In genomic region chr12:50032516-50033316, GRCh38 we compare ENCODE assay signal across 11 cellular contexts. TPM values are rescaled to one million over a fixed set of nuclear protein-coding genes. Genes with fewer than 3 reads are reported as not detected.
DNase-seq lines count a peak whose midpoint lies in the region; ATAC-seq and TF ChIP-seq lines count a peak whose summit lies in the region.
"Had no signal": no experiment of that assay in that cellular context is flagged by ENCODE, and none has a peak within 500 bp of the region (broad histone marks: within the 10 kb centered on the region; RNA-seq: fewer than 3 reads in every experiment).

No MANE protein-coding gene starts in this region.

- H3K27me3 Mint-ChIP-seq in effector memory CD8-positive, alpha-beta T cell: peaks cover 16 to 59% of the 10 kb centered on the region in 2 donors

- H3K9me3 Mint-ChIP-seq in effector memory CD8-positive, alpha-beta T cell: no peaks in the 10 kb centered on the region

- no peak overlapping the region for H3K4me3 Mint-ChIP-seq in effector memory CD8-positive, alpha-beta T cell

- peaks cover 0 to 2% of the 10 kb centered on the region in 2 donors for H3K4me1 Mint-ChIP-seq in effector memory CD8-positive, alpha-beta T cell (ENCODE audit: low read depth in 2 of 2)

- H3K36me3 ChIP-seq in H7 (replicated peaks; ENCODE audit: control insufficient read depth, insufficient read depth, low read length): no peaks in the 10 kb centered on the region
- no peaks in the 10 kb centered on the region for H3K36me3 ChIP-seq in skeletal muscle tissue (ENCODE audit: control insufficient read depth in 3 of 3, insufficient read depth in 3 of 3, low read length in 3 of 3)
- H3K36me3 ChIP-seq: transverse colon had no signal

- no peak overlapping the region for H3K27ac ChIP-seq in skeletal muscle tissue (ENCODE audit: low read depth, low read length)

- H3K9ac ChIP-seq in skeletal muscle tissue (ENCODE audit: low read depth in 1 of 3, low read length in 3 of 3): no peak overlapping the region

- peaks cover 5% of the 10 kb centered on the region for H3K36me3 Mint-ChIP-seq in effector memory CD8-positive, alpha-beta T cell (ENCODE audit: insufficient read depth)

- peaks cover 6% of the 10 kb centered on the region for H3K27me3 ChIP-seq in H7 (ENCODE audit: control insufficient read depth, insufficient read depth, low read length)
- H3K27me3 ChIP-seq in skeletal muscle tissue (ENCODE audit: control insufficient read depth in 3 of 3, insufficient read depth in 3 of 3, low read length in 3 of 3): peaks cover 10 to 17% (median 10%) of the 10 kb centered on the region in 3 donors

- H3K9me3 ChIP-seq in iPS-18c (ENCODE audit: control insufficient read depth, insufficient read depth, low read length) (no peaks in the 10 kb centered on the region), skeletal muscle tissue (ENCODE audit: control insufficient read depth in 3 of 3, low read length in 3 of 3) (no peaks in the 10 kb centered on the region)
- H3K9me3 ChIP-seq: body of pancreas, transverse colon had no signal

- no peak for ATAC-seq in GM21825 (IDR thresholded peaks at IDR 0.05; ENCODE audit: unreplicated experiment)
- no peak for ATAC-seq in effector memory CD8-positive, alpha-beta T cell (replicated peaks)
- ATAC-seq: body of pancreas had no signal

- no peaks in the 10 kb centered on the region for H3K4me1 ChIP-seq in skeletal muscle tissue (ENCODE audit: control insufficient read depth in 3 of 3, insufficient read depth in 3 of 3, low read length in 3 of 3)

- TF ChIP-seq CTCF in astrocyte of the cerebellum (IDR thresholded peaks at IDR 0.05; ENCODE audit: low read depth, low read length, missing control alignments): no peak

- H3K27ac Mint-ChIP-seq in effector memory CD8-positive, alpha-beta T cell: no peak overlapping the region

- DNase-seq in H7 (peak; percentile 87), astrocyte of the cerebellum (ENCODE audit: low read depth) (no peak), glomerular visceral epithelial cell (ENCODE audit: extremely low spot score) (no peak), inferior parietal cortex (ENCODE audit: extremely low spot score) (no peak)
- DNase-seq in effector memory CD8-positive, alpha-beta T cell: no peak
- DNase-seq: MM.1S, transverse colon had no signal

- H3K4me3 ChIP-seq in H7 (ENCODE audit: insufficient read depth, low read depth, low read length) (peak overlapping the region; percentile 61), astrocyte of the cerebellum (ENCODE audit: low read depth, low read length) (peak overlapping the region; percentile 18), iPS-18c (ENCODE audit: insufficient read depth, low read depth, low read length) (peak overlapping the region; percentile 62), skeletal muscle tissue (ENCODE audit: low read length in 3 of 3) (peak overlapping the region in 2 of 3 donors; percentile 31 to 56)
- H3K4me3 ChIP-seq: body of pancreas had no signal

- in situ Hi-C loops in astrocyte of the cerebellum (cut with HindIII; ENCODE audit: low sequenced_read_pairs): no loop called here

RNA-seq across cellular contexts. Expression of gene RACGAP1, which starts 7.4 kb away (rescaled TPM):
- 80.6 and 85.1 TPM in 2 replicates for total RNA-seq in H7 (2014; rRNA removed; shearing (Covaris generic))
- 23.5 TPM for total RNA-seq in skeletal muscle tissue

RNA-seq across cellular contexts. Expression of gene ASIC1, which starts 24.7 kb away (rescaled TPM):
- 0.81 and 1.2 TPM in 2 replicates for total RNA-seq in H7 (2014; rRNA removed; shearing (Covaris generic))
- total RNA-seq in skeletal muscle tissue: 2.6 TPM

RNA-seq across cellular contexts. Expression of gene SMARCD1, which starts 52.4 kb away (rescaled TPM):
- total RNA-seq in H7 (2014; rRNA removed; shearing (Covaris generic)): 182 and 196 TPM in 2 replicates
- total RNA-seq in skeletal muscle tissue: 19.3 TPM

RNA-seq across cellular contexts. Expression of gene AQP6, which starts 60.0 kb away (rescaled TPM):
- total RNA-seq in H7 (2014; rRNA removed; shearing (Covaris generic)): not detected in 2 replicates
- total RNA-seq in skeletal muscle tissue: 0.52 TPM
- total RNA-seq: body of pancreas had no signal
